ENCODE assay signal across 26 cellular contexts in genomic region chr6:76439811-76440210, GRCh38.
"Had no signal": no experiment of that assay in that cellular context is flagged by ENCODE, and none has a peak within 500 bp of the region (broad histone marks: within the 10 kb centered on the region; RNA-seq: fewer than 3 reads in every experiment).

No MANE protein-coding gene starts in this region.

- H3K4me3 Mint-ChIP-seq: immature natural killer cell; naive thymus-derived CD4-positive, alpha-beta T cell; natural killer cell treated with Interleukin-12 subunit alpha and Interleukin-12 subunit beta and Interleukin-15 and Interleukin-18, amount 100 ng/mL, for 72 hours; stimulated activated naive B cell treated with anti-CD40 and anti-IgM and Interleukin-4, amounts not matched to agents 10 μg/mL and 1 μg/mL and 100 μg/mL, for 72 hours; stimulated activated naive CD8-positive, alpha-beta T cell treated with anti-CD3 and anti-CD28 coated beads, Interleukin-15, Interleukin-2, amounts not matched to agents 100 ng/mL and 50 ng/mL, for 24 hours had no signal

- ATAC-seq: heart left ventricle; left colon; left lung; mucosa of descending colon; naive thymus-derived CD4-positive, alpha-beta T cell; natural killer cell treated with Interleukin-12 subunit alpha and Interleukin-12 subunit beta and Interleukin-15 and Interleukin-18, amount 100 ng/mL, for 72 hours; right cardiac atrium; stimulated activated naive B cell treated with anti-CD40 and anti-IgM and Interleukin-4, amounts not matched to agents 10 μg/mL and 1 μg/mL and 100 μg/mL, for 72 hours; upper lobe of right lung had no signal

- H3K27me3 Mint-ChIP-seq: naive thymus-derived CD4-positive, alpha-beta T cell; natural killer cell treated with Interleukin-12 subunit alpha and Interleukin-12 subunit beta and Interleukin-15 and Interleukin-18, amount 100 ng/mL, for 72 hours; stimulated activated naive B cell treated with anti-CD40 and anti-IgM and Interleukin-4, amounts not matched to agents 10 μg/mL and 1 μg/mL and 100 μg/mL, for 72 hours; stimulated activated naive CD8-positive, alpha-beta T cell treated with anti-CD3 and anti-CD28 coated beads, Interleukin-15, Interleukin-2, amounts not matched to agents 100 ng/mL and 50 ng/mL, for 24 hours had no signal

- H3K4me1 Mint-ChIP-seq: immature natural killer cell; naive thymus-derived CD4-positive, alpha-beta T cell; stimulated activated naive B cell treated with anti-CD40 and anti-IgM and Interleukin-4, amounts not matched to agents 10 μg/mL and 1 μg/mL and 100 μg/mL, for 72 hours had no signal

- H3K36me3 ChIP-seq: heart left ventricle, left lung, ovary, sigmoid colon, spleen, suprapubic skin, thoracic aorta, tibial artery, upper lobe of right lung had no signal

- DNase-seq: heart left ventricle; hypothalamus; immature natural killer cell; kidney; left colon; left lung; midbrain; mucosa of descending colon; naive thymus-derived CD4-positive, alpha-beta T cell; ovary; retina; right cardiac atrium; sigmoid colon; small intestine; spleen; stimulated activated CD4-positive, alpha-beta T cell treated with anti-CD3 and anti-CD28 coated beads, Interleukin-4, amount 100 ng/mL, for 4 hours; stimulated activated naive B cell treated with anti-CD40 and anti-IgM and Interleukin-4, amounts not matched to agents 10 μg/mL and 1 μg/mL and 100 μg/mL, for 72 hours; tibial artery; trophoblast cell; upper lobe of right lung had no signal

- H3K27ac Mint-ChIP-seq: immature natural killer cell; naive thymus-derived CD4-positive, alpha-beta T cell; natural killer cell treated with Interleukin-12 subunit alpha and Interleukin-12 subunit beta and Interleukin-15 and Interleukin-18, amount 100 ng/mL, for 72 hours; progenitor cell of endocrine pancreas; stimulated activated naive B cell treated with anti-CD40 and anti-IgM and Interleukin-4, amounts not matched to agents 10 μg/mL and 1 μg/mL and 100 μg/mL, for 72 hours; stimulated activated naive CD8-positive, alpha-beta T cell treated with anti-CD3 and anti-CD28 coated beads, Interleukin-15, Interleukin-2, amounts not matched to agents 100 ng/mL and 50 ng/mL, for 24 hours had no signal

- H3K9me3 ChIP-seq: left lung, mucosa of descending colon, ovary, sigmoid colon, suprapubic skin, thoracic aorta, tibial artery, upper lobe of right lung had no signal

- H3K4me1 ChIP-seq: heart left ventricle, left lung, sigmoid colon, spleen, suprapubic skin, tibial artery, upper lobe of right lung had no signal

- H3K27ac ChIP-seq: heart left ventricle, left lung, ovary, sigmoid colon, spleen, suprapubic skin, thoracic aorta, tibial artery, upper lobe of right lung had no signal

- H3K36me3 Mint-ChIP-seq: immature natural killer cell; naive thymus-derived CD4-positive, alpha-beta T cell; stimulated activated naive B cell treated with anti-CD40 and anti-IgM and Interleukin-4, amounts not matched to agents 10 μg/mL and 1 μg/mL and 100 μg/mL, for 72 hours had no signal

- H3K27me3 ChIP-seq: heart left ventricle, left lung, ovary, sigmoid colon, spleen, suprapubic skin, tibial artery, upper lobe of right lung had no signal

- H3K4me3 ChIP-seq: heart left ventricle, left lung, lung, mucosa of descending colon, ovary, sigmoid colon, spleen, suprapubic skin, thoracic aorta, tibial artery, upper lobe of right lung had no signal
